In genomic region chr5:15798006-15798405, GRCh38 we compare ENCODE assay signal across 25 cellular contexts.
DNase-seq lines count a peak whose midpoint lies in the region; ATAC-seq lines count a peak whose summit lies in the region.
"Had no signal": no experiment of that assay in that cellular context is flagged by ENCODE, and none has a peak within 500 bp of the region (broad histone marks: within the 10 kb centered on the region; RNA-seq: fewer than 3 reads in every experiment).

No MANE protein-coding gene starts in this region.

- no peaks in the 10 kb centered on the region for H3K9me3 Mint-ChIP-seq in activated naive CD8-positive, alpha-beta T cell treated with anti-CD3 and anti-CD28 coated beads for 36 hours
- H3K9me3 Mint-ChIP-seq: activated T-cell treated with anti-CD3 and anti-CD28 coated beads, Interleukin-2, amount 50 U/mL, for 4 hours had no signal

- peak overlapping the region; percentile 75 for H3K27ac ChIP-seq in substantia nigra (ENCODE audit: low read depth, low read length, poor library complexity, severe bottlenecking)

- no peak overlapping the region for H3K4me3 Mint-ChIP-seq in activated naive CD8-positive, alpha-beta T cell treated with anti-CD3 and anti-CD28 coated beads for 36 hours
- H3K4me3 Mint-ChIP-seq: activated T-cell treated with anti-CD3 and anti-CD28 coated beads, Interleukin-2, amount 50 U/mL, for 4 hours; CD4-positive, alpha-beta memory T cell; H9; naive B cell had no signal

- H3K27me3 Mint-ChIP-seq in activated naive CD8-positive, alpha-beta T cell treated with anti-CD3 and anti-CD28 coated beads for 36 hours = no peaks in the 10 kb centered on the region
- H3K27me3 Mint-ChIP-seq: CD4-positive, alpha-beta memory T cell; naive B cell had no signal

- peak; percentile 86 for ATAC-seq in left ventricle myocardium superior
- no peak for ATAC-seq in GM19463 (IDR thresholded peaks at IDR 0.05; ENCODE audit: unreplicated experiment)
- ATAC-seq: activated T-cell treated with anti-CD3 and anti-CD28 coated beads, Interleukin-2, amount 50 U/mL, for 4 hours had no signal

- intact Hi-C loops in left ventricle myocardium superior (cut with micrococcal nuclease) = loop anchor here (10.0 kb wide), 1 partner anchor 293 kb away; the partner anchor contains the start of gene FBXL7

- H3K36me3 Mint-ChIP-seq in activated naive CD8-positive, alpha-beta T cell treated with anti-CD3 and anti-CD28 coated beads for 36 hours = no peaks in the 10 kb centered on the region
- H3K36me3 Mint-ChIP-seq: CD4-positive, alpha-beta memory T cell; naive B cell had no signal

- no peak overlapping the region for H3K27ac Mint-ChIP-seq in activated naive CD8-positive, alpha-beta T cell treated with anti-CD3 and anti-CD28 coated beads for 36 hours
- H3K27ac Mint-ChIP-seq: CD4-positive, alpha-beta memory T cell; naive B cell had no signal

- DNase-seq in NCI-H69 (lab: John Stamatoyannopoulos, UW) (peak; percentile 25), astrocyte of the hippocampus (ENCODE audit: low read depth, low spot score) (peak; percentile 44), left ventricle myocardium superior (peak; percentile 48), substantia nigra (lab: John Stamatoyannopoulos, UW) (peak in 2 of 49 donors; percentile 27 to 28), T-helper 9 cell (no peak)
- no peak for DNase-seq in activated naive CD8-positive, alpha-beta T cell treated with anti-CD3 and anti-CD28 coated beads for 36 hours
- DNase-seq: activated CD8-positive, alpha-beta memory T cell treated with anti-CD3 and anti-CD28 coated beads for 24 hours; activated naive CD4-positive, alpha-beta T cell; activated T-cell treated with anti-CD3 and anti-CD28 coated beads, Interleukin-2, amount 50 U/mL, for 4 hours; amniotic stem cell; CD4-positive, alpha-beta memory T cell; cerebellar nuclear complex; DMS 273 treated with DMSO at 0.1 percent for 48 hours; effector CD4-positive, alpha-beta T cell; erythroblast; foreskin melanocyte; H9; KBM-7; naive B cell; NCI-H1694; NCI-H82; occipital lobe; OCI-M1; retina had no signal

- no peaks in the 10 kb centered on the region for H3K4me1 Mint-ChIP-seq in activated naive CD8-positive, alpha-beta T cell treated with anti-CD3 and anti-CD28 coated beads for 36 hours
- H3K4me1 Mint-ChIP-seq: CD4-positive, alpha-beta memory T cell; naive B cell had no signal

Comparison
In these comparisons a context has a peak if more than half of its experiments do, and no peak if none do; other contexts are left out.
1. DNase-seq: peak in NCI-H69 (single experiment), astrocyte of the hippocampus (single experiment) and left ventricle myocardium superior (single experiment); none in T-helper 9 cell (single experiment) and activated naive CD8-positive, alpha-beta T cell treated with anti-CD3 and anti-CD28 coated beads for 36 hours (single experiment).